17 cellular contexts compared by ENCODE assay signal in the genomic region with DNA sequence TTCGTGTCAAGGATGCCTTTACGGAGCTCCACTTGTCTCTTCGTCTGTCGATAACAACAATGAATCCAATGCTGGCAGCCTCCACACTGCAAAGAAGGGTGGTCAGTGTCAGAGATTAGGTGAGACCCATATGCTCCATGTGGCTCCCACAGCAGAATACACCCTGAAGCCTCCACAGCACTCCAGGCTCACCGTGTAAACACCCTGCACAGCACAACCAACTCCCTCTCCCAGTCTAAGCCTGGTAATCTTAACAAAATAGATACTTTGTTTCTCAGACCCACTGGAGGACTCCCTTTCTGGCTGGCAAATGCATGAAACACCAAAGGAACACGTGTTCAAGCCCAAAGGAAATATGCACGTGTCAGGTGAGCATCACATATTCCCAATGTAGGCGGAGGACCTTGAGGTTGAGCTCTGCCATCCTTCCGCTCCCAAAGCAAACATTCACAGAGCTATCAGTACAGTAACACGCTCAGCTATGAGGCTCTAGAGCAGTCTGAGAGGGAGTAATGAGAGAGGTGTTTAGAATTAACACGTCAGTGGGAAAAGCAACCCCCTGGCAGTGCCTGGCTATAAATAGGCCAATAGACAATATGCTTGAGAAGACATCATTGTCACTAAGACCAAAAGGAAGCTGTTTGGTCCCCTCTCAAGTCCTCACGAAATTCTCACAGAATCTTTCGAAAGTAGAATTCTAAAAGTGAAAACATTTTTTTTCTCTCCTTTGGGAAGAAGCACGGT.
DNase-seq lines count a peak whose midpoint lies in the region; ATAC-seq, FAIRE-seq and TF ChIP-seq lines count a peak whose summit lies in the region.
"Had no signal": no experiment of that assay in that cellular context is flagged by ENCODE, and none has a peak within 500 bp of the region (broad histone marks: within the 10 kb centered on the region; RNA-seq: fewer than 3 reads in every experiment).

No MANE protein-coding gene starts in this region.

- no peak overlapping the region for H2BK5ac ChIP-seq in H1 (ENCODE audit: low read depth, low read length)

- H4K5ac ChIP-seq in H1 (ENCODE audit: insufficient read length, low read depth, low read length): no peak overlapping the region

- no peaks in the 10 kb centered on the region for H3K79me1 ChIP-seq in H1 (ENCODE audit: low read depth, low read length)

- in situ Hi-C loops in G401 (cut with HindIII; ENCODE audit: low sequenced_read_pairs): no loop called here

- H3K23ac ChIP-seq in H1 (ENCODE audit: insufficient read length): no peak overlapping the region

- CTCF ChIA-PET in H1 (lab: Charles Lee; ENCODE audit: partially characterized antibody): interaction anchor here (1.3 kb wide), 2 partner anchors 154 to 179 kb away, joined by 3 read pairs; a partner anchor contains a TSS

- no peaks in the 10 kb centered on the region for H3K23me2 ChIP-seq in H1 (ENCODE audit: low read depth, low read length)

- no peaks in the 10 kb centered on the region for H3K9me3 ChIP-seq in H1 (ENCODE audit: insufficient read depth in 2 of 2, low read depth in 1 of 2, low read length in 1 of 2)
- H3K9me3 ChIP-seq in gastroesophageal sphincter: peaks cover 0 to 9% (median 0%) of the 10 kb centered on the region in 3 donors
- H3K9me3 ChIP-seq: SJCRH30 had no signal

- ATAC-seq in gastroesophageal sphincter: no peak
- ATAC-seq: PC-3 had no signal

- DNase-seq in DMS153 (lab: John Stamatoyannopoulos, UW): peak; percentile 76
- DNase-seq in G401 (ENCODE audit: low spot score): peak; percentile 50
- peak; percentile 88 for DNase-seq in NCI-H2029 treated with DMSO at 0.1 percent for 48 hours (lab: John Stamatoyannopoulos, UW)
- no peak for DNase-seq in H1 (ENCODE audit: low read depth in 1 of 2, low spot score in 2 of 2)
- no peak for DNase-seq in EL
- no peak for DNase-seq in anterior cingulate cortex (lab: John Stamatoyannopoulos, UW)
- DNase-seq in NK-92 (lab: John Stamatoyannopoulos, UW; ENCODE audit: unreplicated experiment): no peak
- DNase-seq: COR-L47, KG1, NCI-H1048, NCI-H187, NCI-H526, PC-3, SJCRH30, T-helper 2 cell had no signal

- H2AFZ ChIP-seq in H1 (ENCODE audit: low read length): no peak overlapping the region

- H3K36me3 ChIP-seq in H1 (ENCODE audit: control insufficient read depth in 2 of 4, insufficient read depth in 4 of 4, low read length in 3 of 4) (no peaks in the 10 kb centered on the region), gastroesophageal sphincter (no peaks in the 10 kb centered on the region)
- H3K36me3 ChIP-seq: SJCRH30 had no signal

- no peak for TF ChIP-seq CTCF in H1 (IDR thresholded peaks at IDR 0.05; ENCODE audit: control extremely low read depth in 1 of 3, insufficient read depth in 1 of 3, low read depth in 1 of 3, low read length in 3 of 3)
- no peak for TF ChIP-seq CTCF in gastroesophageal sphincter (IDR thresholded peaks at IDR 0.05)

- H4K8ac ChIP-seq in H1 (ENCODE audit: extremely low read depth, insufficient read depth, low read length): no peak overlapping the region; the same call in 1 of the 2 replicates

- 89% methylated on average over 14 of the region's 14 CpGs; no CpG with 5 or more reads in 1 of the 2 experiments for WGBS in H1 (ENCODE audit: extremely low coverage in 1 of 2, insufficient coverage in 1 of 2, insufficient read length in 1 of 2, insufficient replicate concordance in 2 of 2, low coverage in 1 of 2, low lambda C conversion rate in 2 of 2, missing lambda C conversion rate in 1 of 2), 2 experiments
- 67 to 74% methylated on average over 6 to 13 of the region's 14 CpGs for WGBS in gastroesophageal sphincter (ENCODE audit: low coverage in 1 of 2), 2 donors

- no peaks in the 10 kb centered on the region for H4K20me1 ChIP-seq in H1 (replicated peaks in 1 of 2; ENCODE audit: control insufficient read depth in 1 of 2, insufficient read depth in 2 of 2, low read length in 2 of 2)

- H3K4me2 ChIP-seq in H1 (ENCODE audit: insufficient read depth in 1 of 2, low read depth in 2 of 2, low read length in 2 of 2): no peak overlapping the region

- TF ChIP-seq POLR2A in H1 (IDR thresholded peaks at IDR 0.05; ENCODE audit: control extremely low read depth in 1 of 2, low read depth in 2 of 2, low read length in 2 of 2): no peak
- no peak for TF ChIP-seq POLR2A in gastroesophageal sphincter (IDR thresholded peaks at IDR 0.05)

- H3K14ac ChIP-seq in H1 (ENCODE audit: insufficient read length): no peak overlapping the region

- FAIRE-seq in H1 (lab: Jason Lieb, UNC): no peak

- H2BK15ac ChIP-seq in H1 (ENCODE audit: low read length): no peak overlapping the region

- H3K56ac ChIP-seq in H1 (replicated peaks; ENCODE audit: insufficient read length, low read depth, low read length): no peak overlapping the region

- TF ChIP-seq EP300 in H1 (IDR thresholded peaks at IDR 0.05; ENCODE audit: borderline replicate concordance in 1 of 2, low read depth in 2 of 2, low read length in 2 of 2) (no peak), gastroesophageal sphincter (IDR thresholded peaks at IDR 0.05) (no peak)

- POLR2A ChIA-PET in H1 (lab: Charles Lee; ENCODE audit: partially characterized antibody): interaction anchor here (1.0 kb wide), 1 partner anchor 58 kb away, joined by 3 read pairs; no protein-coding TSS in a partner anchor

- H2BK20ac ChIP-seq in H1 (ENCODE audit: low read length): no peak overlapping the region

- peak overlapping the region; percentile 53; the same call in 1 of the 2 replicates for H2AK5ac ChIP-seq in H1 (ENCODE audit: low read depth, low read length)

- H2BK120ac ChIP-seq in H1 (replicated peaks; ENCODE audit: low read depth, low read length): no peak overlapping the region

- no peak overlapping the region for H3K18ac ChIP-seq in H1 (ENCODE audit: extremely low read depth, low read length)

- H3K4ac ChIP-seq in H1 (replicated peaks; ENCODE audit: insufficient read length, low read depth, low read length): no peak overlapping the region

- H3K79me2 ChIP-seq in H1 (ENCODE audit: control insufficient read depth in 1 of 2, insufficient read depth in 2 of 2, low read length in 2 of 2): no peaks in the 10 kb centered on the region

- H3K4me3 ChIP-seq in H1 (ENCODE audit: extremely low read depth in 1 of 4, insufficient read depth in 2 of 4, low read depth in 3 of 4, low read length in 4 of 4): no peak overlapping the region
- no peak overlapping the region for H3K4me3 ChIP-seq in gastroesophageal sphincter
- H3K4me3 ChIP-seq: SJCRH30 had no signal

- H3K9ac ChIP-seq in H1 (replicated peaks in 1 of 4; ENCODE audit: extremely low read depth in 1 of 4, low read depth in 3 of 4, low read length in 3 of 4): no peak overlapping the region

- H3K4me1 ChIP-seq in H1 (replicated peaks in 1 of 4; ENCODE audit: control insufficient read depth in 3 of 4, insufficient read depth in 4 of 4, low read length in 3 of 4) (no peaks in the 10 kb centered on the region), gastroesophageal sphincter (no peaks in the 10 kb centered on the region)
- H3K4me1 ChIP-seq: SJCRH30 had no signal

- no peak overlapping the region for H2BK12ac ChIP-seq in H1 (ENCODE audit: low read depth, low read length)

- H3K27ac ChIP-seq in H1 (ENCODE audit: low read depth, low read length): no peak overlapping the region
- no peak overlapping the region for H3K27ac ChIP-seq in gastroesophageal sphincter
- H3K27ac ChIP-seq: C4-2B, SJCRH30 had no signal

- H3K27me3 ChIP-seq in H1 (replicated peaks in 1 of 4; ENCODE audit: control insufficient read depth in 3 of 4, extremely low read depth in 1 of 4, insufficient read depth in 3 of 4, low read length in 3 of 4) (no peaks in the 10 kb centered on the region), gastroesophageal sphincter (no peaks in the 10 kb centered on the region)
- H3K27me3 ChIP-seq: SJCRH30 had no signal

- no peak overlapping the region for H4K91ac ChIP-seq in H1 (replicated peaks; ENCODE audit: insufficient read length, low read length)

- no peak for TF ChIP-seq RAD21 in H1 (IDR thresholded peaks at IDR 0.05 in 1 of 2, conservative IDR thresholded peaks at IDR 0.05 in 1 of 2; ENCODE audit: low read depth in 2 of 2, low read length in 2 of 2)

TF ChIP-seq in H1, 55 proteins besides CTCF, POLR2A, EP300 and RAD21:
- TF ChIP-seq TAF1 (IDR thresholded peaks at IDR 0.05; ENCODE audit: low read depth, low read length) (no peak), SP1 (IDR thresholded peaks at IDR 0.05; ENCODE audit: low read depth, low read length) (no peak), CEBPB (IDR thresholded peaks at IDR 0.05; ENCODE audit: low read depth, low read length) (no peak), EZH2 (IDR thresholded peaks at IDR 0.05; ENCODE audit: low read depth, low read length, severe bottlenecking) (no peak), SIRT6 (IDR thresholded peaks at IDR 0.05; ENCODE audit: low read length) (no peak), KDM5A (IDR thresholded peaks at IDR 0.05; ENCODE audit: low read length) (no peak), RNF2 (IDR thresholded peaks at IDR 0.05; ENCODE audit: borderline replicate concordance, low read depth, low read length, missing control alignments, poor library complexity, severe bottlenecking) (no peak), SAP30 (IDR thresholded peaks at IDR 0.05; ENCODE audit: insufficient read depth, insufficient replicate concordance, low read length) (no peak), NANOG (IDR thresholded peaks at IDR 0.05; ENCODE audit: insufficient read depth, low read depth, low read length, poor library complexity, severe bottlenecking) (no peak), CREB1 (IDR thresholded peaks at IDR 0.05) (no peak), FOSL1 (IDR thresholded peaks at IDR 0.05; ENCODE audit: insufficient read depth, low read depth, low read length) (no peak), MAFK (IDR thresholded peaks at IDR 0.05; ENCODE audit: low read depth, low read length) (no peak)
- TF ChIP-seq, protein P1, sequence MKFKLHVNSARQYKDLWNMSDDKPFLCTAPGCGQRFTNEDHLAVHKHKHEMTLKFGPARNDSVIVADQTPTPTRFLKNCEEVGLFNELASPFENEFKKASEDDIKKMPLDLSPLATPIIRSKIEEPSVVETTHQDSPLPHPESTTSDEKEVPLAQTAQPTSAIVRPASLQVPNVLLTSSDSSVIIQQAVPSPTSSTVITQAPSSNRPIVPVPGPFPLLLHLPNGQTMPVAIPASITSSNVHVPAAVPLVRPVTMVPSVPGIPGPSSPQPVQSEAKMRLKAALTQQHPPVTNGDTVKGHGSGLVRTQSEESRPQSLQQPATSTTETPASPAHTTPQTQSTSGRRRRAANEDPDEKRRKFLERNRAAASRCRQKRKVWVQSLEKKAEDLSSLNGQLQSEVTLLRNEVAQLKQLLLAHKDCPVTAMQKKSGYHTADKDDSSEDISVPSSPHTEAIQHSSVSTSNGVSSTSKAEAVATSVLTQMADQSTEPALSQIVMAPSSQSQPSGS (IDR thresholded peaks at IDR 0.05; ENCODE audit: low read length): no peak

Comparison
In these comparisons a context has a peak if more than half of its experiments do, and no peak if none do; other contexts are left out.
1. DNase-seq: peak in DMS153 (single experiment), G401 (single experiment) and NCI-H2029 treated with DMSO at 0.1 percent for 48 hours (single experiment); none in H1 (0 of 2), EL (single experiment), anterior cingulate cortex (0 of 58) and NK-92 (single experiment).